8 cellular contexts compared by ENCODE assay signal in genomic region chr19:38686530-38686888, GRCh38. TPM values are rescaled to one million over a fixed set of nuclear protein-coding genes. Genes with fewer than 3 reads are reported as not detected.
DNase-seq lines count a peak whose midpoint lies in the region; ATAC-seq and TF ChIP-seq lines count a peak whose summit lies in the region.

No MANE protein-coding gene starts in this region.

- intact Hi-C loops in CD4-positive, alpha-beta T cell (cut with DNase I, micrococcal nuclease), result loop anchor here (5.0 kb wide), 1 partner anchor 49 kb away; no protein-coding TSS in a partner anchor

- H3K9ac ChIP-seq in HUES64 (ENCODE audit: low read depth, low read length), result peak overlapping the region; percentile 62

- 82% methylated on average over 5 of the region's 5 CpGs for WGBS in HUES64
- WGBS in adipose tissue, 3 donors, result 56 to 81% (median 60%) methylated on average over 5 of the region's 5 CpGs

- no peaks in the 10 kb centered on the region for H3K9me3 Mint-ChIP-seq in CD4-positive, alpha-beta T cell

- H3K4me1 Mint-ChIP-seq in CD4-positive, alpha-beta T cell (ENCODE audit: low read depth), result peaks cover 70% of the 10 kb centered on the region

- no peaks in the 10 kb centered on the region for H3K9me3 ChIP-seq in CD4-positive, alpha-beta T cell (ENCODE audit: control insufficient read depth, low read length)
- H3K9me3 ChIP-seq in HUES64 (ENCODE audit: insufficient read depth, low read depth, low read length) (no peaks in the 10 kb centered on the region), muscle layer of duodenum (ENCODE audit: control insufficient read depth in 1 of 2, low read length in 2 of 2) (no peaks in the 10 kb centered on the region)

- CTCF ChIA-PET in CD4-positive, alpha-beta T cell (lab: Charles Lee), result interaction anchor here (0.6 to 2.7 kb wide), 10 partner anchors 17 to 386 kb away, joined by 3 to 10 read pairs (median 4); no protein-coding TSS in a partner anchor

- no peaks in the 10 kb centered on the region for H3K27me3 ChIP-seq in CD4-positive, alpha-beta T cell (ENCODE audit: control insufficient read depth, insufficient read depth, low read length)
- H3K27me3 ChIP-seq in HUES64 (ENCODE audit: insufficient read depth, low read length) (no peaks in the 10 kb centered on the region), muscle layer of duodenum (ENCODE audit: low read depth, low read length) (no peaks in the 10 kb centered on the region)

- H3K4me3 ChIP-seq in HUES64 (ENCODE audit: low read length) (0 out of 2 replicates have a peak overlapping the region, but pooled peaks have one; percentile 15), muscle layer of duodenum (ENCODE audit: low read depth in 1 of 2, low read length in 2 of 2) (no peak overlapping the region)

- peak in 4 of 10 experiments; percentile 21 to 54 (median 29) for DNase-seq in CD4-positive, alpha-beta T cell
- DNase-seq in NCI-H82 (lab: John Stamatoyannopoulos, UW), result no peak
- no peak for DNase-seq in cerebellar cortex (ENCODE audit: low spot score)

- H3K36me3 Mint-ChIP-seq in CD4-positive, alpha-beta T cell (ENCODE audit: low read depth), result peaks cover 6% of the 10 kb centered on the region

- TF ChIP-seq CTCF in CD4-positive, alpha-beta T cell (IDR thresholded peaks at IDR 0.05), result no peak

- H3K4me1 ChIP-seq in HUES64 (ENCODE audit: insufficient read depth, low read length), result peaks cover 53% of the 10 kb centered on the region
- peaks cover 41 to 45% of the 10 kb centered on the region in 2 donors for H3K4me1 ChIP-seq in muscle layer of duodenum (ENCODE audit: control insufficient read depth in 1 of 2, insufficient read depth in 2 of 2, low read length in 2 of 2)

- H3K27ac Mint-ChIP-seq in CD4-positive, alpha-beta T cell, result peak overlapping the region; percentile 84

- no peak overlapping the region for H3K27ac ChIP-seq in CD4-positive, alpha-beta T cell (ENCODE audit: low read depth, low read length)
- H3K27ac ChIP-seq in HUES64 (ENCODE audit: low read depth, low read length) (peak overlapping the region; percentile 99), adipose tissue (ENCODE audit: low read depth, low read length) (peak overlapping the region; percentile 80), muscle layer of duodenum (ENCODE audit: low read length) (peak overlapping the region; percentile 94)

- no peaks in the 10 kb centered on the region for H3K27me3 Mint-ChIP-seq in CD4-positive, alpha-beta T cell

- POLR2A ChIA-PET in CD4-positive, alpha-beta T cell (lab: Charles Lee), result interaction anchor here (0.8 to 1.1 kb wide), 2 partner anchors 30 to 39 kb away, joined by 3 read pairs; partner anchors contain the start of gene ACTN4

- H3K36me3 ChIP-seq in HUES64 (ENCODE audit: insufficient read depth, low read length), result peaks cover 8% of the 10 kb centered on the region
- peaks cover 6 to 28% of the 10 kb centered on the region in 2 donors for H3K36me3 ChIP-seq in muscle layer of duodenum (ENCODE audit: control insufficient read depth in 1 of 2, insufficient read depth in 2 of 2, low read length in 2 of 2)

- H3K4me3 Mint-ChIP-seq in CD4-positive, alpha-beta T cell, result peak overlapping the region; percentile 65

- peak; percentile 66 for ATAC-seq in CD4-positive, alpha-beta T cell (ENCODE audit: poor library complexity)
- ATAC-seq in HG03139 (IDR thresholded peaks at IDR 0.05; ENCODE audit: unreplicated experiment) (no peak), GM21786 (IDR thresholded peaks at IDR 0.05; ENCODE audit: unreplicated experiment) (no peak)

RNA-seq across cellular contexts. Expression of gene ACTN4, which starts 39.1 kb away (rescaled TPM):
- 10 to 100 TPM; 70.3 to 84.0 TPM for total RNA-seq in CD4-positive, alpha-beta T cell
- polyA plus RNA-seq in HUES64 (2013, experiment 1 of 2), result 227 TPM
- 242 TPM for polyA plus RNA-seq in HUES64 (2013, experiment 2 of 2)
- polyA plus RNA-seq in adipose tissue, result 100 to 1,000 TPM in 2 of 3 donors, 10 to 100 TPM in 1; 71.1 to 195 (median 101) TPM

RNA-seq across cellular contexts. Expression of gene CAPN12, which starts 57.8 kb away (rescaled TPM):
- 1 to 10 TPM; 1.6 to 2.0 TPM for total RNA-seq in CD4-positive, alpha-beta T cell
- 4.6 TPM for polyA plus RNA-seq in HUES64 (2013, experiment 1 of 2)
- 6.1 TPM for polyA plus RNA-seq in HUES64 (2013, experiment 2 of 2)
- polyA plus RNA-seq in adipose tissue, result 1 to 10 TPM; 1.6 to 4.3 (median 3.1) TPM
